Comparison of ENCODE assay signal across 23 cellular contexts in the genomic region with DNA sequence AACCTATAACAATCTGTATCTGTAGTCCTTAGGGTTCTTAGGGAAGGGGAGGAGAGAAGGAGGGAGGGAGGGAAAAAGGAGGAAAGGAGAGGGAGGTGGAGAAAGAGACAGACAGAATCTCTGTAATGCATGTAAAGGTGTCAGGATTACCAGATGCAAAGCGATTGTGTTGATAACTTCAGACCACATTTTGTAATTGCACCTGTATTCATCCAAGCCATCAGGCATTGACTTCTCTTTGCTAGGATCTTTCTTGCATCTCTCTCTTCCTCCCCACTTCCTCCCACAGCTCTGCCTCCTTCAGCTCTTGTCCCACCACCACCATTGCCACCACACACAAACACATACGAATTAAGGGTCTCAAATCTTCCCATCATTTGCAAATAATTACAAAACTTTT.
"Had no signal": no experiment of that assay in that cellular context is flagged by ENCODE, and none has a peak within 500 bp of the region (broad histone marks: within the 10 kb centered on the region; RNA-seq: fewer than 3 reads in every experiment).

No MANE protein-coding gene starts in this region.

- DNase-seq: activated CD4-positive, alpha-beta T cell treated with anti-CD3 and anti-CD28 coated beads for 1 hour; activated CD4-positive, alpha-beta T cell treated with anti-CD3 and anti-CD28 coated beads, Interleukin-2, amount 50 U/mL, for 1 hour; activated gamma-delta T cell treated with Interleukin-2 at 50 U/mL for 16 hours; activated T-cell treated with anti-CD3 and anti-CD28 coated beads, Interleukin-2, amount 50 U/mL, for 1 hour; brain microvascular endothelial cell; central memory CD4-positive, alpha-beta T cell; dermis blood vessel endothelial cell; effector CD8-positive, alpha-beta T cell; erythroblast; foreskin fibroblast; mesenchymal stem cell; mucosa of descending colon; nephron progenitor cell; nucleus accumbens; sigmoid colon; stimulated activated CD4-positive, alpha-beta T cell treated with anti-CD3 and anti-CD28 coated beads, Interleukin-4, amount 100 ng/mL, for 1 hour; stimulated activated naive CD4-positive, alpha-beta T cell; T-cell; upper lobe of left lung; WERI-Rb-1 had no signal

- ATAC-seq: mucosa of descending colon, T-cell had no signal

- H3K4me1 ChIP-seq: sigmoid colon had no signal

- H3K4me3 ChIP-seq: ascending aorta, hepatocyte, mucosa of descending colon, sigmoid colon, thoracic aorta, upper lobe of left lung had no signal

- H3K27ac ChIP-seq: brain microvascular endothelial cell, hepatocyte, WERI-Rb-1 had no signal

- H3K27me3 ChIP-seq: ascending aorta, brain microvascular endothelial cell, hepatocyte, sigmoid colon, upper lobe of left lung had no signal

- H3K36me3 ChIP-seq: ascending aorta, brain microvascular endothelial cell, sigmoid colon, thoracic aorta, upper lobe of left lung, WERI-Rb-1 had no signal

- H3K9me3 ChIP-seq: ascending aorta, mucosa of descending colon, sigmoid colon, thoracic aorta, upper lobe of left lung had no signal

- H3K4me2 ChIP-seq: hepatocyte had no signal
